In the genomic region with DNA sequence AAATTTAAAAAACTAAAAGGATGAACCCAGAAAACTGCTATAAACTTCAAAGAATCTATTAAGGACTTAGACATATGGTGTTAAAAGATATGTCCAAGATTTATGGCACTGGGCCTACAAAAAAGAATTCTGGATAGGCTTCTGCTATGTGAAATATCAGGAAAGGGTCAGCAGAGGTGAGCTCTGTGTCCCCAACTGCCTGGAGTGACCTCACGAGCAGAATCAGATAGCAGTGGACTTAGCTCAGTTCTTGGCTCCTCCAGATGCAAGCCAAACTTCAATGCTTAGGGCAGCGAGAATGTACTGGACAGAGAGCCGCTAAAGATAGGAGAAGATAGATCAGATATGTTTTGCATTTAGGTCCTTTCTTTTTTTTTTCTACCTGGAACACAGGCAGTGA, we compare ENCODE assay signal across 19 cellular contexts. TPM values are rescaled to one million over a fixed set of nuclear protein-coding genes. Genes with fewer than 3 reads are reported as not detected.
A peak's percentile ranks its signal among the peaks of the same experiment; 100 is the strongest.
DNase-seq lines count a peak whose midpoint lies in the region; ATAC-seq, FAIRE-seq and TF ChIP-seq lines count a peak whose summit lies in the region.
"Had no signal": no experiment of that assay in that cellular context is flagged by ENCODE, and none has a peak within 500 bp of the region (broad histone marks: within the 10 kb centered on the region; RNA-seq: fewer than 3 reads in every experiment).

No MANE protein-coding gene starts in this region.

- H3K4ac ChIP-seq in H1 (replicated peaks; ENCODE audit: insufficient read length, low read depth, low read length): no peak overlapping the region
- H3K4ac ChIP-seq in mesendoderm (ENCODE audit: low read depth, low read length): peak overlapping the region; percentile 70

- peaks cover 0 to 9% (median 6%) of the 10 kb centered on the region in 4 experiments; a peak in 3 of 7 replicates for H3K4me1 ChIP-seq in H1 (replicated peaks in 1 of 4; ENCODE audit: control insufficient read depth in 3 of 4, insufficient read depth in 4 of 4, low read length in 3 of 4)
- peaks cover 3% of the 10 kb centered on the region for H3K4me1 ChIP-seq in mesendoderm (ENCODE audit: control insufficient read depth, low read depth, low read length)

- H3K23me2 ChIP-seq in H1 (ENCODE audit: low read depth, low read length): no peaks in the 10 kb centered on the region; the same call in 1 of the 2 replicates

- no peak for ATAC-seq in HG02610 (IDR thresholded peaks at IDR 0.05; ENCODE audit: unreplicated experiment)
- ATAC-seq: HCT116 had no signal

- H3K18ac ChIP-seq in H1 (ENCODE audit: extremely low read depth, low read length) (peak overlapping the region; percentile 4; the same call in 1 of the 2 replicates), mesendoderm (ENCODE audit: low read length) (peak overlapping the region; percentile 32)

- H3K9me3 Mint-ChIP-seq in endothelial cell (ENCODE audit: unreplicated experiment): no peaks in the 10 kb centered on the region
- H3K9me3 Mint-ChIP-seq: CD4-positive, alpha-beta memory T cell had no signal

- DNase-seq in H1 (ENCODE audit: low read depth in 1 of 2, low spot score in 2 of 2): no peak
- peak; percentile 60 for DNase-seq in left kidney (ENCODE audit: low read depth, low spot score)
- DNase-seq in mesendoderm: no peak
- DNase-seq in activated CD4-positive, CD25-positive, alpha-beta regulatory T cell treated with anti-CD3 and anti-CD28 coated beads, Interleukin-2, amount 50 U/mL, for 72 hours: no peak
- DNase-seq in endothelial cell (ENCODE audit: low spot score): no peak
- DNase-seq: C1 segment of cervical spinal cord; Calu3; CD4-positive, alpha-beta memory T cell; COR-L47; DMS53; DMS79 treated with DMSO at 0.1 percent for 48 hours; GF-D8; GM23248; H9 had no signal

- H2BK120ac ChIP-seq in H1 (replicated peaks; ENCODE audit: low read depth, low read length) (no peak overlapping the region), mesendoderm (ENCODE audit: low read depth, low read length) (peak overlapping the region; percentile 8)

- no peak for TF ChIP-seq RAD21 in H1 (IDR thresholded peaks at IDR 0.05 in 1 of 2, conservative IDR thresholded peaks at IDR 0.05 in 1 of 2; ENCODE audit: low read depth in 2 of 2, low read length in 2 of 2)

- H3K79me2 ChIP-seq in H1 (ENCODE audit: control insufficient read depth in 1 of 2, insufficient read depth in 2 of 2, low read length in 2 of 2): no peaks in the 10 kb centered on the region
- H3K79me2 ChIP-seq in mesendoderm (ENCODE audit: control insufficient read depth, insufficient read depth, low read length): no peaks in the 10 kb centered on the region

- H3K36me3 ChIP-seq in H1 (ENCODE audit: control insufficient read depth in 2 of 4, insufficient read depth in 4 of 4, low read length in 3 of 4) (no peaks in the 10 kb centered on the region), mesendoderm (ENCODE audit: control insufficient read depth, insufficient read depth, low read length) (no peaks in the 10 kb centered on the region)

- peak overlapping the region; percentile 40; the same call in 1 of the 2 replicates for H2BK20ac ChIP-seq in H1 (ENCODE audit: low read length)

- no peaks in the 10 kb centered on the region for H3K36me3 Mint-ChIP-seq in endothelial cell (ENCODE audit: low read depth, unreplicated experiment)
- H3K36me3 Mint-ChIP-seq: CD4-positive, alpha-beta memory T cell had no signal

- CTCF ChIA-PET in H1 (lab: Charles Lee; ENCODE audit: partially characterized antibody): no interaction called here

- WGBS in H1 (ENCODE audit: extremely low coverage in 1 of 2, insufficient coverage in 1 of 2, insufficient read length in 1 of 2, insufficient replicate concordance in 2 of 2, low coverage in 1 of 2, low lambda C conversion rate in 2 of 2, missing lambda C conversion rate in 1 of 2), 2 experiments: 89% methylated on average over 3 of the region's 3 CpGs; no CpG with 5 or more reads in 1 of the 2 experiments
- WGBS in mesendoderm (ENCODE audit: extremely low coverage, insufficient coverage, low lambda C conversion rate): no CpG with 5 or more reads among the region's 3 CpGs

- H3K27ac Mint-ChIP-seq in endothelial cell (ENCODE audit: unreplicated experiment): no peak overlapping the region
- H3K27ac Mint-ChIP-seq: H9 had no signal

- H4K5ac ChIP-seq in H1 (ENCODE audit: insufficient read length, low read depth, low read length) (no peak overlapping the region), mesendoderm (ENCODE audit: low read length) (no peak overlapping the region)

- H3K9ac ChIP-seq in H1 (replicated peaks in 1 of 4; ENCODE audit: extremely low read depth in 1 of 4, low read depth in 3 of 4, low read length in 3 of 4) (no peak overlapping the region), mesendoderm (ENCODE audit: low read length) (no peak overlapping the region)
- H3K9ac ChIP-seq: GM23248 had no signal

- no peak for TF ChIP-seq EP300 in H1 (IDR thresholded peaks at IDR 0.05; ENCODE audit: borderline replicate concordance in 1 of 2, low read depth in 2 of 2, low read length in 2 of 2)

- POLR2A ChIA-PET in H1 (lab: Charles Lee; ENCODE audit: partially characterized antibody): no interaction called here

- H3K4me2 ChIP-seq in H1 (ENCODE audit: insufficient read depth in 1 of 2, low read depth in 2 of 2, low read length in 2 of 2): no peak overlapping the region
- H3K4me2 ChIP-seq in mesendoderm (ENCODE audit: low read length): no peak overlapping the region

- H4K91ac ChIP-seq in H1 (replicated peaks; ENCODE audit: insufficient read length, low read length): peak overlapping the region; percentile 50

- H3K27me3 Mint-ChIP-seq in endothelial cell (ENCODE audit: unreplicated experiment): no peaks in the 10 kb centered on the region

- no peak overlapping the region; the same call in 1 of the 2 replicates for H2BK12ac ChIP-seq in H1 (ENCODE audit: low read depth, low read length)

- H3K4me3 Mint-ChIP-seq in endothelial cell (ENCODE audit: unreplicated experiment): no peak overlapping the region
- H3K4me3 Mint-ChIP-seq: CD4-positive, alpha-beta memory T cell; H9 had no signal

- H3K14ac ChIP-seq in H1 (ENCODE audit: insufficient read length): no peak overlapping the region

- H2BK5ac ChIP-seq in H1 (ENCODE audit: low read depth, low read length) (peak overlapping the region; percentile 63; the same call in 1 of the 2 replicates), mesendoderm (ENCODE audit: low read length) (no peak overlapping the region)

- no peaks in the 10 kb centered on the region for H3K9me3 ChIP-seq in H1 (ENCODE audit: insufficient read depth in 2 of 2, low read depth in 1 of 2, low read length in 1 of 2)

- H2BK15ac ChIP-seq in H1 (ENCODE audit: low read length) (no peak overlapping the region), mesendoderm (replicated peaks; ENCODE audit: low read depth) (no peak overlapping the region)

- no peak overlapping the region for H2AK5ac ChIP-seq in H1 (ENCODE audit: low read depth, low read length)
- H2AK5ac ChIP-seq in mesendoderm (ENCODE audit: low read length): no peak overlapping the region

- no peak overlapping the region for H2AFZ ChIP-seq in H1 (ENCODE audit: low read length)
- H2AFZ ChIP-seq: GM23248 had no signal

- TF ChIP-seq CTCF in H1 (IDR thresholded peaks at IDR 0.05; ENCODE audit: control extremely low read depth in 1 of 3, insufficient read depth in 1 of 3, low read depth in 1 of 3, low read length in 3 of 3) (no peak), endothelial cell (IDR thresholded peaks at IDR 0.05; ENCODE audit: unreplicated experiment) (no peak)

- H3K79me1 ChIP-seq in H1 (ENCODE audit: low read depth, low read length): no peaks in the 10 kb centered on the region
- no peaks in the 10 kb centered on the region for H3K79me1 ChIP-seq in mesendoderm (ENCODE audit: low read length)

- H4K20me1 ChIP-seq in H1 (replicated peaks in 1 of 2; ENCODE audit: control insufficient read depth in 1 of 2, insufficient read depth in 2 of 2, low read length in 2 of 2): no peaks in the 10 kb centered on the region

- H3K4me3 ChIP-seq in H1 (ENCODE audit: extremely low read depth in 1 of 4, insufficient read depth in 2 of 4, low read depth in 3 of 4, low read length in 4 of 4) (no peak overlapping the region), mesendoderm (ENCODE audit: low read length) (no peak overlapping the region)
- H3K4me3 ChIP-seq: GM23248 had no signal

- no peaks in the 10 kb centered on the region for H3K4me1 Mint-ChIP-seq in endothelial cell (ENCODE audit: unreplicated experiment)
- H3K4me1 Mint-ChIP-seq: CD4-positive, alpha-beta memory T cell had no signal

- FAIRE-seq in H1 (lab: Jason Lieb, UNC): no peak
- FAIRE-seq: GM12891, GM18507 had no signal

- H3K23ac ChIP-seq in H1 (ENCODE audit: insufficient read length): no peak overlapping the region
- no peak overlapping the region for H3K23ac ChIP-seq in mesendoderm (ENCODE audit: low read length)

- H3K27me3 ChIP-seq in H1 (replicated peaks in 1 of 4; ENCODE audit: control insufficient read depth in 3 of 4, extremely low read depth in 1 of 4, insufficient read depth in 3 of 4, low read length in 3 of 4) (no peaks in the 10 kb centered on the region), mesendoderm (ENCODE audit: insufficient read depth, low read length, poor library complexity) (no peaks in the 10 kb centered on the region)

- H3K27ac ChIP-seq in H1 (ENCODE audit: low read depth, low read length): no peak overlapping the region
- no peak overlapping the region for H3K27ac ChIP-seq in mesendoderm (ENCODE audit: low read depth, low read length)
- H3K27ac ChIP-seq: GM23248 had no signal

- H4K8ac ChIP-seq in H1 (ENCODE audit: extremely low read depth, insufficient read depth, low read length) (no peak overlapping the region), mesendoderm (ENCODE audit: low read depth, low read length) (no peak overlapping the region)

- H3K56ac ChIP-seq in H1 (replicated peaks; ENCODE audit: insufficient read length, low read depth, low read length) (no peak overlapping the region), mesendoderm (ENCODE audit: low read length) (peak overlapping the region; percentile 20)

- no peak for TF ChIP-seq POLR2A in H1 (IDR thresholded peaks at IDR 0.05; ENCODE audit: control extremely low read depth in 1 of 2, low read depth in 2 of 2, low read length in 2 of 2)

TF ChIP-seq in H1, 55 proteins besides CTCF, POLR2A, EP300 and RAD21 (continues in another document):
- no peak for TF ChIP-seq HDAC6 (IDR thresholded peaks at IDR 0.05; ENCODE audit: low read depth, low read length)

RNA-seq across cellular contexts. Expression of gene TNC, which starts 54.1 kb away (rescaled TPM):
- total RNA-seq in H1 (2021; fragmentation: NEBNext Ultra II Directional; extraction: Animal tissue kit (Norgen Biotek cat#: 25700)): 11.2 and 11.4 TPM in 2 replicates
- 5.5 and 6.2 TPM in 2 replicates for polyA plus RNA-seq in H1 (2011; rRNA removed)
- 4.6 TPM for polyA plus RNA-seq in H1 (2011; cell fraction: cytosol; rRNA removed)
- polyA plus RNA-seq in H1 (2011; cell fraction: nucleus; rRNA removed): 11.0 TPM
- 2.6 to 4.0 TPM (median 3.3 TPM) in 4 replicates for polyA plus RNA-seq in H1 (2012, experiment 1 of 2)
- 1.7 TPM for polyA plus RNA-seq in H1 (2012, experiment 2 of 2)
- 23.7 TPM for polyA plus RNA-seq in H1 (2013, experiment 1 of 2)
- 17.7 TPM for polyA plus RNA-seq in H1 (2013, experiment 2 of 2)
- polyA minus RNA-seq in H1 (2011; rRNA and poly(A)+ RNA removed): 5.0 and 7.3 TPM in 2 replicates
- 4.8 TPM for polyA minus RNA-seq in H1 (2011; cell fraction: cytosol; rRNA and poly(A)+ RNA removed)
- polyA minus RNA-seq in H1 (2011; cell fraction: nucleus; rRNA and poly(A)+ RNA removed): 4.1 TPM
- polyA plus RNA-seq in mesendoderm (2013, experiment 1 of 2): 16.1 TPM
- polyA plus RNA-seq in mesendoderm (2013, experiment 2 of 2): 16.9 TPM
- 10.1 TPM for total RNA-seq in endothelial cell (ENCODE audit: unreplicated experiment)
- total RNA-seq: CD4-positive, alpha-beta memory T cell; G401 had no signal
- polyA plus RNA-seq: CD4-positive, alpha-beta memory T cell had no signal
